In genomic region chr2:70553334-70553583, GRCh38 we compare ENCODE assay signal across 8 cellular contexts. TPM values are rescaled to one million over a fixed set of nuclear protein-coding genes. Genes with fewer than 3 reads are reported as not detected.
A peak's percentile ranks its signal among the peaks of the same experiment; 100 is the strongest.
DNase-seq lines count a peak whose midpoint lies in the region; ATAC-seq, FAIRE-seq and TF ChIP-seq lines count a peak whose summit lies in the region.

No MANE protein-coding gene starts in this region.

- H3K79me2 ChIP-seq in osteoblast (ENCODE audit: insufficient read depth, low read length), result no peaks in the 10 kb centered on the region

- H3K9ac ChIP-seq in ES-I3 (ENCODE audit: low read depth, low read length), result peak overlapping the region; percentile 80

- H3K4me3 Mint-ChIP-seq in T-helper 17 cell, result peak overlapping the region; percentile 92

- FAIRE-seq in D721Med (lab: Jason Lieb, UNC), result no peak

- H3K4me1 Mint-ChIP-seq in T-helper 17 cell, result peaks cover 20% of the 10 kb centered on the region

- no peak overlapping the region for H3K27ac ChIP-seq in osteoblast (ENCODE audit: low read depth, low read length)

- H4K20me1 ChIP-seq in osteoblast (ENCODE audit: insufficient read depth, low read length), result no peaks in the 10 kb centered on the region

- peaks cover 52% of the 10 kb centered on the region for H3K27me3 ChIP-seq in osteoblast (ENCODE audit: insufficient read depth, low read length)

- DNase-seq in T-helper 17 cell (peak in 1 of 3 donors; percentile 12), fibroblast of the aortic adventitia (ENCODE audit: low read depth) (no peak), osteoblast (ENCODE audit: insufficient read length, low spot score, missing footprints) (no peak), D721Med (ENCODE audit: insufficient read length, low spot score) (no peak)
- DNase-seq in NK-92 treated with Interleukin-12 subunit alpha and Interleukin-12 subunit beta, amount 100 ng/mL, for 24 hours (lab: John Stamatoyannopoulos, UW), result no peak

- H3K4me1 ChIP-seq in ES-I3 (ENCODE audit: insufficient read depth, low read length), result no peaks in the 10 kb centered on the region
- H3K4me1 ChIP-seq in osteoblast (ENCODE audit: insufficient read depth, low read length), result peaks cover 8% of the 10 kb centered on the region

- no peaks in the 10 kb centered on the region for H3K36me3 Mint-ChIP-seq in T-helper 17 cell (ENCODE audit: low read depth)

- peak overlapping the region; percentile 56 for H2AFZ ChIP-seq in osteoblast (ENCODE audit: low read length)

- H3K27ac Mint-ChIP-seq in T-helper 17 cell, result peak overlapping the region; percentile 86

- H3K9me3 ChIP-seq in ES-I3 (ENCODE audit: control insufficient read depth, insufficient read depth, low read length) (no peaks in the 10 kb centered on the region), T-helper 17 cell (ENCODE audit: control insufficient read depth, low read length, poor library complexity, severe bottlenecking) (no peaks in the 10 kb centered on the region), osteoblast (ENCODE audit: low read depth, low read length) (no peaks in the 10 kb centered on the region)

- TF ChIP-seq CTCF in fibroblast of the aortic adventitia (IDR thresholded peaks at IDR 0.05; ENCODE audit: insufficient read depth, low read length), result no peak
- no peak for TF ChIP-seq CTCF in osteoblast (IDR thresholded peaks at IDR 0.05; ENCODE audit: extremely low read depth, low read depth, low read length)
- TF ChIP-seq CTCF in D721Med (IDR thresholded peaks at IDR 0.05; ENCODE audit: insufficient read depth, missing control alignments), result no peak

- peaks cover 6% of the 10 kb centered on the region for H3K27me3 Mint-ChIP-seq in T-helper 17 cell

- H3K36me3 ChIP-seq in ES-I3 (ENCODE audit: insufficient read depth, low read length) (no peaks in the 10 kb centered on the region), osteoblast (ENCODE audit: insufficient read depth, low read length) (no peaks in the 10 kb centered on the region)

- H3K4me3 ChIP-seq in fibroblast of the aortic adventitia (ENCODE audit: low read depth, low read length) (peak overlapping the region; percentile 64), osteoblast (ENCODE audit: insufficient read depth, low read length) (peak overlapping the region; percentile 67)

- H3K4me2 ChIP-seq in osteoblast (ENCODE audit: insufficient read depth, low read length), result peak overlapping the region; percentile 72

- ATAC-seq in HG02938 (IDR thresholded peaks at IDR 0.05; ENCODE audit: unreplicated experiment) (peak; percentile 14), T-helper 17 cell (peak; percentile 55), HG03457 (IDR thresholded peaks at IDR 0.05; ENCODE audit: unreplicated experiment) (no peak)

RNA-seq across cellular contexts. Expression of gene TGFA, which starts 0.4 kb away (rescaled TPM):
- total RNA-seq in T-helper 17 cell (1 to 10 TPM; 1.9 to 3.8 TPM), fibroblast of the aortic adventitia (ENCODE audit: low replicate concordance) (not detected in 2 replicates), osteoblast (not detected in 2 replicates)
